ENCODE assay signal across 27 cellular contexts in the genomic region with DNA sequence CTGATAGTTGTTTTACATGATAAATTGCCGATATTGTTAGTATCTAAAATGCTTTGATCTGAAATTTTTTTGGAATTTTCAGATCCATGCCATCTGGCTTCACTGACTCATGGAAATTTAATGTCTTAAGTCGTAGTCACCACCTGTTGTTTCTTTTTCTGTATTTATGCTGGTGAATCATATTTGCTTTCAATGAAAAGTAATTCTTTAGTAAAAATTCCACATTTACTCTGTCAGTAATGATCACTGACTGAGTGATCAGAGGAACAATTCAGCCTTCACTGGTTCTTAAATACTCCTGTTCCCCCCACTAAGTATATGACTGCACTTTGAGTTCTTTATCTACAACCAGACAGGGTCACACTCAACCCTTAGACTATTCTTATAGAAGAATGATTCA.
DNase-seq lines count a peak whose midpoint lies in the region; ATAC-seq, FAIRE-seq and TF ChIP-seq lines count a peak whose summit lies in the region.
"Had no signal": no experiment of that assay in that cellular context is flagged by ENCODE, and none has a peak within 500 bp of the region (broad histone marks: within the 10 kb centered on the region; RNA-seq: fewer than 3 reads in every experiment).

No MANE protein-coding gene starts in this region.

- TF ChIP-seq POLR2A in A549 (IDR thresholded peaks at IDR 0.05; ENCODE audit: low read length), result no peak
- TF ChIP-seq POLR2A in IMR-90 (IDR thresholded peaks at IDR 0.05; ENCODE audit: low read depth, low read length), result no peak

- no peak overlapping the region for H4K5ac ChIP-seq in IMR-90 (ENCODE audit: low read depth, low read length)

- ATAC-seq in A549 (no peak; a peak in 2 of 6 replicates), IMR-90 (ENCODE audit: low read depth) (no peak), sciatic nerve (no peak), left colon (no peak)
- no peak for ATAC-seq in activated CD8-positive, alpha-beta T cell treated with anti-CD3 and anti-CD28 coated beads, Interleukin-2, amount 10 ng/mL, durations not matched to agents 7 days and 5 days
- ATAC-seq: left lobe of liver; natural killer cell treated with Interleukin-12 subunit alpha and Interleukin-12 subunit beta and Interleukin-15 and Interleukin-18, amount 100 ng/mL, for 72 hours had no signal

- H3K4me1 Mint-ChIP-seq in activated CD8-positive, alpha-beta T cell treated with anti-CD3 and anti-CD28 coated beads, Interleukin-2, amount 10 ng/mL, durations not matched to agents 7 days and 5 days (ENCODE audit: low read depth), result no peaks in the 10 kb centered on the region

- no TSS peak for BruUV-seq in IMR-90 (replicated peaks; lab: Mats Ljungman, UMichigan)

- dilution Hi-C loops in IMR-90 (cut with HindIII; ENCODE audit: low sequenced_read_pairs, unreplicated experiment), result no loop called here

- no peak overlapping the region for H3K9ac ChIP-seq in IMR-90 (ENCODE audit: low read depth, low read length)
- H3K9ac ChIP-seq: KMS-11 had no signal

- H2BK15ac ChIP-seq in IMR-90 (ENCODE audit: low read depth, low read length), result no peak overlapping the region

- no peak overlapping the region for H3K4ac ChIP-seq in IMR-90 (ENCODE audit: low read depth, low read length)

- no peak overlapping the region for H2AK5ac ChIP-seq in IMR-90 (ENCODE audit: low read depth, low read length)

- H3K27me3 ChIP-seq in IMR-90 (ENCODE audit: control insufficient read depth, insufficient read depth, low read length), result no peaks in the 10 kb centered on the region
- H3K27me3 ChIP-seq: ovary had no signal

- H4K8ac ChIP-seq in IMR-90 (ENCODE audit: low read depth in 2 of 2, low read length in 2 of 2), result no peak overlapping the region

- TF ChIP-seq EP300 in A549 (IDR thresholded peaks at IDR 0.05), result no peak

- H3K4me2 ChIP-seq in A549, result peak overlapping the region; percentile 42
- no peak overlapping the region for H3K4me2 ChIP-seq in IMR-90 (ENCODE audit: low read depth, low read length)
- H3K4me2 ChIP-seq: KMS-11 had no signal

- H3K9me3 ChIP-seq in A549 (no peaks in the 10 kb centered on the region), IMR-90 (ENCODE audit: control insufficient read depth, insufficient read depth, low read length) (no peaks in the 10 kb centered on the region)
- H3K9me3 ChIP-seq: Caco-2, ovary had no signal

- POLR2A ChIA-PET in A549 (lab: Yijun Ruan, JAX) (no interaction called here), IMR-90 (lab: Charles Lee; ENCODE audit: unreplicated experiment) (no interaction called here)
- POLR2A ChIA-PET in activated CD8-positive, alpha-beta T cell treated with anti-CD3 and anti-CD28 coated beads, Interleukin-2, amount 10 ng/mL, durations not matched to agents 7 days and 5 days (lab: Charles Lee), result no interaction called here

- no peaks in the 10 kb centered on the region for H3K79me1 ChIP-seq in IMR-90 (ENCODE audit: low read depth in 1 of 2, low read length in 2 of 2)

- TF ChIP-seq RAD21 in A549 (conservative IDR thresholded peaks at IDR 0.05 in 1 of 2, IDR thresholded peaks at IDR 0.05 in 1 of 2), result no peak
- no peak for TF ChIP-seq RAD21 in IMR-90 (IDR thresholded peaks at IDR 0.05; ENCODE audit: low read length)

- H3K4me3 Mint-ChIP-seq in activated CD8-positive, alpha-beta T cell treated with anti-CD3 and anti-CD28 coated beads, Interleukin-2, amount 10 ng/mL, durations not matched to agents 7 days and 5 days, result no peak overlapping the region
- H3K4me3 Mint-ChIP-seq: activated T-cell treated with anti-CD3 and anti-CD28 coated beads, Interleukin-2, amount 50 U/mL, for 24 hours; mesothelial cell of epicardium; natural killer cell treated with Interleukin-12 subunit alpha and Interleukin-12 subunit beta and Interleukin-15 and Interleukin-18, amount 100 ng/mL, for 72 hours had no signal

- 11% methylated on average over 2 of the region's 2 CpGs for WGBS in A549 (ENCODE audit: missing lambda C conversion rate)
- no CpG with 5 or more reads among the region's 2 CpGs for WGBS in IMR-90 (ENCODE audit: extremely low coverage in 2 of 2, insufficient read length in 1 of 2), 2 experiments

- in situ Hi-C loops in IMR-90 (cut with MboI; ENCODE audit: low sequenced_read_pairs), result no loop called here

- H3K9me3 Mint-ChIP-seq in activated CD8-positive, alpha-beta T cell treated with anti-CD3 and anti-CD28 coated beads, Interleukin-2, amount 10 ng/mL, durations not matched to agents 7 days and 5 days (ENCODE audit: insufficient read depth), result no peaks in the 10 kb centered on the region
- H3K9me3 Mint-ChIP-seq: activated T-cell treated with anti-CD3 and anti-CD28 coated beads, Interleukin-2, amount 50 U/mL, for 24 hours; natural killer cell treated with Interleukin-12 subunit alpha and Interleukin-12 subunit beta and Interleukin-15 and Interleukin-18, amount 100 ng/mL, for 72 hours had no signal

- H2AK9ac ChIP-seq in IMR-90 (replicated peaks; ENCODE audit: low read depth, low read length, poor library complexity), result no peak overlapping the region

- H4K91ac ChIP-seq in IMR-90 (ENCODE audit: insufficient read depth, low read depth, low read length), result no peak overlapping the region

- H3K4me1 ChIP-seq in A549 (peaks cover 15% of the 10 kb centered on the region), IMR-90 (ENCODE audit: control insufficient read depth, insufficient read depth, low read length) (no peaks in the 10 kb centered on the region)
- H3K4me1 ChIP-seq: Caco-2 had no signal

- H3K9me1 ChIP-seq in IMR-90 (ENCODE audit: insufficient read depth, low read length), result no peaks in the 10 kb centered on the region

- FAIRE-seq in A549 (lab: Jason Lieb, UNC), result no peak
- FAIRE-seq: A204.1 had no signal

- peak overlapping the region in 1 of 2 experiments; percentile 71; a peak in 3 of 6 replicates for H3K27ac ChIP-seq in A549
- H3K27ac ChIP-seq in IMR-90 (ENCODE audit: insufficient read depth, low read length), result no peak overlapping the region
- H3K27ac ChIP-seq: KMS-11, ovary had no signal

- no peak overlapping the region for H2AFZ ChIP-seq in IMR-90 (replicated peaks; ENCODE audit: low read length, poor library complexity)

- no peaks in the 10 kb centered on the region for H3K36me3 Mint-ChIP-seq in activated CD8-positive, alpha-beta T cell treated with anti-CD3 and anti-CD28 coated beads, Interleukin-2, amount 10 ng/mL, durations not matched to agents 7 days and 5 days (ENCODE audit: low read depth)
- H3K36me3 Mint-ChIP-seq: mesothelial cell of epicardium; natural killer cell treated with Interleukin-12 subunit alpha and Interleukin-12 subunit beta and Interleukin-15 and Interleukin-18, amount 100 ng/mL, for 72 hours had no signal

- no peak overlapping the region for H2BK5ac ChIP-seq in IMR-90 (ENCODE audit: low read depth, low read length, poor library complexity, severe bottlenecking)

- H3K27me3 Mint-ChIP-seq in activated CD8-positive, alpha-beta T cell treated with anti-CD3 and anti-CD28 coated beads, Interleukin-2, amount 10 ng/mL, durations not matched to agents 7 days and 5 days (ENCODE audit: low read depth), result no peaks in the 10 kb centered on the region

- H4K20me1 ChIP-seq in IMR-90 (ENCODE audit: insufficient read depth, low read length), result no peaks in the 10 kb centered on the region

- TF ChIP-seq CTCF in A549 (IDR thresholded peaks at IDR 0.05), result no peak
- no peak for TF ChIP-seq CTCF in IMR-90 (conservative IDR thresholded peaks at IDR 0.05; ENCODE audit: low read depth, low read length)

- H3K36me3 ChIP-seq in IMR-90 (ENCODE audit: control insufficient read depth, insufficient read depth, low read length), result no peaks in the 10 kb centered on the region
- H3K36me3 ChIP-seq: ovary had no signal

- no peak overlapping the region for H3K27ac Mint-ChIP-seq in activated CD8-positive, alpha-beta T cell treated with anti-CD3 and anti-CD28 coated beads, Interleukin-2, amount 10 ng/mL, durations not matched to agents 7 days and 5 days
- H3K27ac Mint-ChIP-seq: activated T-cell treated with anti-CD3 and anti-CD28 coated beads, Interleukin-2, amount 50 U/mL, for 24 hours; mesothelial cell of epicardium; natural killer cell treated with Interleukin-12 subunit alpha and Interleukin-12 subunit beta and Interleukin-15 and Interleukin-18, amount 100 ng/mL, for 72 hours had no signal

- H3K56ac ChIP-seq in IMR-90 (ENCODE audit: extremely low read depth, insufficient read depth, low read length), result no peak overlapping the region

- H3K4me3 ChIP-seq in A549, result no peak overlapping the region
- no peak overlapping the region for H3K4me3 ChIP-seq in IMR-90 (ENCODE audit: insufficient read depth, low read depth, low read length)
- H3K4me3 ChIP-seq: ovary had no signal

- H2BK120ac ChIP-seq in IMR-90 (ENCODE audit: low read depth, low read length), result no peak overlapping the region

- H2BK20ac ChIP-seq in IMR-90 (ENCODE audit: low read depth, low read length), result no peak overlapping the region

- H3K18ac ChIP-seq in IMR-90 (ENCODE audit: low read depth, low read length), result no peak overlapping the region

- CTCF ChIA-PET in A549 (lab: Yijun Ruan, JAX) (no interaction called here), IMR-90 (lab: Yijun Ruan, JAX) (no interaction called here)
- CTCF ChIA-PET in activated CD8-positive, alpha-beta T cell treated with anti-CD3 and anti-CD28 coated beads, Interleukin-2, amount 10 ng/mL, durations not matched to agents 7 days and 5 days (lab: Charles Lee), result no interaction called here

- H3K14ac ChIP-seq in IMR-90 (replicated peaks; ENCODE audit: low read depth, low read length), result no peak overlapping the region

- H3K23ac ChIP-seq in IMR-90 (ENCODE audit: low read depth, low read length), result no peak overlapping the region

- DNase-seq in A549 (ENCODE audit: low read depth in 1 of 2, low spot score in 1 of 2), result peak in 1 of 2 experiments; percentile 5
- DNase-seq in IMR-90, result peak; percentile 53
- peak; percentile 19 for DNase-seq in astrocyte of the hippocampus (ENCODE audit: low read depth, low spot score)
- peak; percentile 44 for DNase-seq in iris pigment epithelial cell (ENCODE audit: low read depth)
- DNase-seq in sciatic nerve (ENCODE audit: low spot score), result no peak
- DNase-seq in activated CD8-positive, alpha-beta T cell treated with anti-CD3 and anti-CD28 coated beads, Interleukin-2, amount 10 ng/mL, durations not matched to agents 7 days and 5 days, result no peak
- no peak for DNase-seq in activated naive CD4-positive, alpha-beta T cell treated with anti-CD3 and anti-CD28 coated beads, Interleukin-2, amount 50 U/mL, for 16 hours
- no peak for DNase-seq in left colon
- DNase-seq: activated CD4-positive, CD25-positive, alpha-beta regulatory T cell treated with anti-CD3 and anti-CD28 coated beads, Interleukin-2, amount 50 U/mL, for 72 hours; activated T-cell treated with anti-CD3 and anti-CD28 coated beads, Interleukin-2, amount 50 U/mL, for 24 hours; amniotic stem cell; Caco-2; erythroblast; NCI-H1694; NCI-H2171; NCI-H524; NK-92 treated with Interleukin-12 subunit alpha and Interleukin-12 subunit beta, amount 100 ng/mL, for 24 hours; ovary; right cardiac atrium; RPMI8226; stimulated activated CD4-positive, alpha-beta T cell treated with anti-CD3 and anti-CD28 coated beads, Interleukin-15, amount 100 ng/mL, for 24 hours; stimulated activated CD8-positive, alpha-beta memory T cell treated with anti-CD3 and anti-CD28 coated beads, Interleukin-4, amount 100 ng/mL, for 48 hours had no signal

- intact Hi-C loops in IMR-90 (cut with micrococcal nuclease), result no loop called here
- intact Hi-C loops in sciatic nerve (cut with DNase I), result no loop called here
- intact Hi-C loops in left colon (cut with DNase I, micrococcal nuclease), result no loop called here

TF ChIP-seq in A549, 52 proteins besides CTCF, POLR2A, EP300 and RAD21 (continues in another document):
- TF ChIP-seq KDM1A (IDR thresholded peaks at IDR 0.05; ENCODE audit: low read depth), result no peak

Comparison
In these comparisons a context has a peak if more than half of its experiments do, and no peak if none do; other contexts are left out.
1. DNase-seq: peak in IMR-90 (single experiment), astrocyte of the hippocampus (single experiment) and iris pigment epithelial cell (single experiment); none in sciatic nerve (single experiment), activated CD8-positive, alpha-beta T cell treated with anti-CD3 and anti-CD28 coated beads, Interleukin-2, amount 10 ng/mL, durations not matched to agents 7 days and 5 days (single experiment), activated naive CD4-positive, alpha-beta T cell treated with anti-CD3 and anti-CD28 coated beads, Interleukin-2, amount 50 U/mL, for 16 hours (single experiment) and left colon (0 of 2).